Comparison of ENCODE assay signal across 1 cellular context in genomic region chr11:110295487-110296225, GRCh38.
TF ChIP-seq lines count a peak whose summit lies in the region.

No MANE protein-coding gene starts in this region.

TF ChIP-seq in GM12878, 131 proteins besides CTCF, POLR2A, EP300 and RAD21 (continued from another document):
- peak; percentile 28; the same call in 1 of the 2 replicates for TF ChIP-seq ATF2 (IDR thresholded peaks at IDR 0.05; ENCODE audit: low read length)
- no peak for TF ChIP-seq PKNOX1 (IDR thresholded peaks at IDR 0.05)
- TF ChIP-seq NRF1 (conservative IDR thresholded peaks at IDR 0.05; ENCODE audit: low read depth, low read length), result no peak
- TF ChIP-seq NFYA (IDR thresholded peaks at IDR 0.05; ENCODE audit: borderline replicate concordance, low read depth, low read length), result no peak
- TF ChIP-seq YBX1 (IDR thresholded peaks at IDR 0.05), result no peak
- TF ChIP-seq USF2 (IDR thresholded peaks at IDR 0.05; ENCODE audit: borderline replicate concordance, low read depth, low read length), result no peak
- peak; percentile 74; the same call in 1 of the 2 replicates for TF ChIP-seq TCF12 (IDR thresholded peaks at IDR 0.05; ENCODE audit: low read depth, low read length)
- TF ChIP-seq MYB (IDR thresholded peaks at IDR 0.05; ENCODE audit: borderline replicate concordance, low read depth, low read length), result no peak
- peak; percentile 17; the same call in 1 of the 2 replicates for TF ChIP-seq TAF1 (IDR thresholded peaks at IDR 0.05; ENCODE audit: borderline replicate concordance, low read depth, low read length)
- TF ChIP-seq SMARCA5 (IDR thresholded peaks at IDR 0.05), result no peak
- no peak for TF ChIP-seq RCOR1 (conservative IDR thresholded peaks at IDR 0.05; ENCODE audit: low read depth, low read length)
- TF ChIP-seq MXI1 (IDR thresholded peaks at IDR 0.05; ENCODE audit: low read depth, low read length), result peak; percentile 26; the same call in 1 of the 2 replicates
- TF ChIP-seq POLR2AphosphoS5 (IDR thresholded peaks at IDR 0.05; ENCODE audit: low read length), result peak; percentile 26; the same call in 1 of the 2 replicates
- TF ChIP-seq RUNX3 (IDR thresholded peaks at IDR 0.05; ENCODE audit: low read length), result peak; percentile 73
- no peak for TF ChIP-seq NR2C2 (IDR thresholded peaks at IDR 0.05; ENCODE audit: borderline replicate concordance, control insufficient read depth, insufficient read length, low read depth)
- no peak for TF ChIP-seq DPF2 (IDR thresholded peaks at IDR 0.05)
- no peak for TF ChIP-seq CBFB (IDR thresholded peaks at IDR 0.05; ENCODE audit: low read depth)
- no peak for TF ChIP-seq KAT2A (conservative IDR thresholded peaks at IDR 0.05; ENCODE audit: control insufficient read depth, low read depth, low read length)
